Comparison of ENCODE assay signal across 8 cellular contexts in the genomic region with DNA sequence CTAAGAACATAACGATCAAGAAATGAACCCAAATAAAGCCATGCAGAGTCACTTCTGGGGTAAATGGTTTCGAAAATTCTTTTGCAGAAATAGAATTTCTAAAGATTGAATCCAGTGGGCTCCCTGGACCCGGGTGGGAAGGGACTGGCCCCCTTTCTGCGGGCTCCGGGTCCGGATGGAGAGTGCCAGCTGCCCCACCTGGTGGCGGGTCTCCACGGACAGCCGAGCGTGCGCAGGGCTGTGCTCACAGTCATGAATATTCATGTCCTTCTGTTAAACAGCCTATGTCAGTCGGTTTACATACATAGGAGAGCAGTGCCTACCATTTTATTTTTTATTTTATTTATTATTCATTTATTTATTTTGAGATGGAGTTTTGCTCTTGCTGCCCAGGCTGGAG. TPM values are rescaled to one million over a fixed set of nuclear protein-coding genes. Genes with fewer than 3 reads are reported as not detected.
A peak's percentile ranks its signal among the peaks of the same experiment; 100 is the strongest.
DNase-seq lines count a peak whose midpoint lies in the region; ATAC-seq lines count a peak whose summit lies in the region.

No MANE protein-coding gene starts in this region.

- no peak overlapping the region for H3K27ac Mint-ChIP-seq in T-cell

- H3K4me3 Mint-ChIP-seq in T-cell = no peak overlapping the region

- peaks cover 6 to 14% (median 6%) of the 10 kb centered on the region in 3 donors for H3K4me1 Mint-ChIP-seq in T-cell

- H3K36me3 Mint-ChIP-seq in T-cell = no peaks in the 10 kb centered on the region

- DNase-seq in activated CD4-positive, alpha-beta T cell treated with anti-CD3 and anti-CD28 coated beads for 48 hours = peak; percentile 26
- DNase-seq in activated CD4-positive, alpha-beta T cell treated with anti-CD3 and anti-CD28 coated beads for 4 hours = no peak
- DNase-seq in NCI-H2171 (lab: John Stamatoyannopoulos, UW) (peak; percentile 42), cerebellar cortex (ENCODE audit: low spot score) (peak; percentile 52), retina (peak; percentile 75), T-cell (no peak)

- POLR2A ChIA-PET in T-cell (lab: Charles Lee) = no interaction called here

- CTCF ChIA-PET in T-cell (lab: Charles Lee) = interaction anchor here in 1 of 2 donors (0.7 kb wide), 1 partner anchor 1037 kb away, joined by 5 read pairs; no protein-coding TSS in a partner anchor

- ATAC-seq in GM21390 (IDR thresholded peaks at IDR 0.05; ENCODE audit: unreplicated experiment) (no peak), GM21526 (IDR thresholded peaks at IDR 0.05; ENCODE audit: low FRiP score, unreplicated experiment) (no peak), T-cell (replicated peaks in 1 of 4) (no peak)

- H3K27me3 Mint-ChIP-seq in T-cell = peaks cover 34 to 44% of the 10 kb centered on the region in 2 donors

- H3K9me3 Mint-ChIP-seq in T-cell = no peaks in the 10 kb centered on the region

RNA-seq across cellular contexts. Expression of a gene that starts 4.7 kb away (rescaled TPM):
- 1 to 10 TPM in 3 of 5 donors, under 1 TPM in 2; 0.35 to 2.0 (median 1.7) TPM for total RNA-seq in T-cell

RNA-seq across cellular contexts. Expression of a gene that starts 25.6 kb away (rescaled TPM):
- total RNA-seq in T-cell = 10 to 100 TPM; 17.7 to 36.6 (median 32.8) TPM

RNA-seq across cellular contexts. Expression of a gene that starts 46.3 kb away (rescaled TPM):
- not detected for total RNA-seq in T-cell

Comparison
In these comparisons a context has a peak if more than half of its experiments do, and no peak if none do; other contexts are left out.
1. DNase-seq: peak in activated CD4-positive, alpha-beta T cell treated with anti-CD3 and anti-CD28 coated beads for 48 hours (single experiment), NCI-H2171 (single experiment), cerebellar cortex (single experiment) and retina (single experiment); none in activated CD4-positive, alpha-beta T cell treated with anti-CD3 and anti-CD28 coated beads for 4 hours (0 of 2) and T-cell (0 of 34).